Comparison of ENCODE assay signal across 14 cellular contexts in the genomic region with DNA sequence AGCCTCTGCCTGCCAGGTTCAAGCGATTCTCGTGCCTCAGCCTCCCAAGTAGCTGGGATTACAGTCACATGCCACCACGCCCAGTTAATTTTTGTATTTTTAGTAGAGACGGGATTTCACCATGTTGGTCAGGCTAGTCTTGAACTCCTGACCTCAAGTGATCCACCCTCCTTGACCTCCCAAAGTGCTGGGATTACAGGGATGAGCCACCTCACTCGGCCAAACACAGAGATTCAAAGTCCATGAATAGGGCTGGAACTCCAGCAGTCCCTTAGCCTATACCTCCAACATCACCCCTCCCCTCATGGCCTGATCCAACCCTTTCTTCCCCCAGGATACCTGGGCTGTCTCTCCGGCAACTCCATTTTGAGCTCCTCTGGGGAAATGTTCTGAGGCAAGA. TPM values are rescaled to one million over a fixed set of nuclear protein-coding genes. Genes with fewer than 3 reads are reported as not detected.
A peak's percentile ranks its signal among the peaks of the same experiment; 100 is the strongest.
DNase-seq lines count a peak whose midpoint lies in the region; ATAC-seq, FAIRE-seq and TF ChIP-seq lines count a peak whose summit lies in the region.
"Not testable (repeated sequence)": the region's sequence is repeated elsewhere in the genome, so short reads cannot be mapped to it uniquely, and the experiment has no call there.
"Had no signal": no experiment of that assay in that cellular context is flagged by ENCODE, and none has a peak within 500 bp of the region (broad histone marks: within the 10 kb centered on the region; RNA-seq: fewer than 3 reads in every experiment).

No MANE protein-coding gene starts in this region.

- not testable (repeated sequence) for TF ChIP-seq CTCF in CD8-positive, alpha-beta T cell (IDR thresholded peaks at IDR 0.05); HepG2 (CRISPR knock-in tag; IDR thresholded peaks at IDR 0.05)

- H3K9me3 Mint-ChIP-seq in CD8-positive, alpha-beta T cell; T-helper 2 cell treated with Interferon-gamma antibody and Interleukin-4, amounts not matched to agents 5 μg/mL and 100 μg/mL, for 36 hours; activated T-cell treated with anti-CD3 and anti-CD28 coated beads, Interleukin-2, amount 50 U/mL, for 24 hours; activated naive CD8-positive, alpha-beta T cell (ENCODE audit: low read depth); stimulated activated naive CD8-positive, alpha-beta T cell treated with anti-CD3 and anti-CD28 coated beads, Interleukin-15, Interleukin-2, amounts not matched to agents 100 ng/mL and 50 ng/mL, for 24 hours: not testable (repeated sequence)

- H3K9ac ChIP-seq in HepG2 (ENCODE audit: insufficient read depth, low read depth, low read length): not testable (repeated sequence)

- CTCF ChIA-PET in CD8-positive, alpha-beta T cell (lab: Charles Lee): interaction anchor here (1.5 to 3.2 kb wide), 2 partner anchors 9 to 210 kb away, joined by 3 to 12 read pairs; no protein-coding TSS in a partner anchor
- CTCF ChIA-PET in HepG2 (lab: Yijun Ruan, JAX; ENCODE audit: low intra/inter-chr PET ratio, low total read pairs): not testable (repeated sequence)

- peak overlapping the region; percentile 55 for H3K4me3 Mint-ChIP-seq in CD8-positive, alpha-beta T cell
- peak overlapping the region; percentile 65 for H3K4me3 Mint-ChIP-seq in T-helper 2 cell treated with Interferon-gamma antibody and Interleukin-4, amounts not matched to agents 5 μg/mL and 100 μg/mL, for 36 hours
- peak overlapping the region; percentile 98 for H3K4me3 Mint-ChIP-seq in activated T-cell treated with anti-CD3 and anti-CD28 coated beads, Interleukin-2, amount 50 U/mL, for 24 hours
- H3K4me3 Mint-ChIP-seq in activated naive CD8-positive, alpha-beta T cell: peak overlapping the region; percentile 47
- H3K4me3 Mint-ChIP-seq in stimulated activated naive CD8-positive, alpha-beta T cell treated with anti-CD3 and anti-CD28 coated beads, Interleukin-15, Interleukin-2, amounts not matched to agents 100 ng/mL and 50 ng/mL, for 24 hours: peak overlapping the region; percentile 36

- H3K4me2 ChIP-seq in HepG2 (ENCODE audit: low read depth, low read length): peak overlapping the region; percentile 3; the same call in 1 of the 2 replicates

- BruUV-seq in HepG2 (replicated peaks; lab: Mats Ljungman, UMichigan): not testable (repeated sequence)

- not testable (repeated sequence) for TF ChIP-seq POLR2A in HepG2 (IDR thresholded peaks at IDR 0.05; ENCODE audit: insufficient read depth in 1 of 2, low read depth in 2 of 2, low read length in 2 of 2)

- not testable (repeated sequence) for H3K79me2 ChIP-seq in HepG2 (ENCODE audit: insufficient read depth, low read length)

- H3K9me3 ChIP-seq in CD8-positive, alpha-beta T cell (ENCODE audit: low read length); HepG2 (ENCODE audit: low read length): not testable (repeated sequence)

- not testable (repeated sequence) for H3K4me3 ChIP-seq in CD8-positive, alpha-beta T cell (ENCODE audit: low read depth, low read length); HepG2 (replicated peaks in 1 of 3; ENCODE audit: insufficient read depth in 1 of 3, low read depth in 2 of 3, low read length in 3 of 3)

- TF ChIP-seq RAD21 in HepG2 (CRISPR knock-in tag; IDR thresholded peaks at IDR 0.05): not testable (repeated sequence)

- H3K27ac ChIP-seq in CD8-positive, alpha-beta T cell (ENCODE audit: low read depth, low read length); HepG2 (ENCODE audit: extremely low read length, insufficient read depth, low read length): not testable (repeated sequence)

- not testable (repeated sequence) for ATAC-seq in CD8-positive, alpha-beta T cell
- peak; percentile 31; the same call in 1 of the 3 replicates for ATAC-seq in HepG2

- H3K36me3 Mint-ChIP-seq in CD8-positive, alpha-beta T cell: peaks cover 59% of the 10 kb centered on the region
- peaks cover 53% of the 10 kb centered on the region for H3K36me3 Mint-ChIP-seq in T-helper 2 cell treated with Interferon-gamma antibody and Interleukin-4, amounts not matched to agents 5 μg/mL and 100 μg/mL, for 36 hours (ENCODE audit: low read depth)
- peaks cover 61% of the 10 kb centered on the region for H3K36me3 Mint-ChIP-seq in activated T-cell treated with anti-CD3 and anti-CD28 coated beads, Interleukin-2, amount 50 U/mL, for 24 hours (ENCODE audit: low read depth)
- not testable (repeated sequence) for H3K36me3 Mint-ChIP-seq in activated naive CD8-positive, alpha-beta T cell
- peaks cover 35% of the 10 kb centered on the region for H3K36me3 Mint-ChIP-seq in stimulated activated naive CD8-positive, alpha-beta T cell treated with anti-CD3 and anti-CD28 coated beads, Interleukin-15, Interleukin-2, amounts not matched to agents 100 ng/mL and 50 ng/mL, for 24 hours (ENCODE audit: low read depth)

- peaks cover 70% of the 10 kb centered on the region for H3K4me1 Mint-ChIP-seq in CD8-positive, alpha-beta T cell (ENCODE audit: low read depth)
- H3K4me1 Mint-ChIP-seq in T-helper 2 cell treated with Interferon-gamma antibody and Interleukin-4, amounts not matched to agents 5 μg/mL and 100 μg/mL, for 36 hours (ENCODE audit: low read depth): peaks cover 36% of the 10 kb centered on the region
- peaks cover 67% of the 10 kb centered on the region for H3K4me1 Mint-ChIP-seq in activated T-cell treated with anti-CD3 and anti-CD28 coated beads, Interleukin-2, amount 50 U/mL, for 24 hours (ENCODE audit: low read depth)
- peaks cover 76% of the 10 kb centered on the region for H3K4me1 Mint-ChIP-seq in activated naive CD8-positive, alpha-beta T cell (ENCODE audit: low read depth)
- peaks cover 71% of the 10 kb centered on the region for H3K4me1 Mint-ChIP-seq in stimulated activated naive CD8-positive, alpha-beta T cell treated with anti-CD3 and anti-CD28 coated beads, Interleukin-15, Interleukin-2, amounts not matched to agents 100 ng/mL and 50 ng/mL, for 24 hours (ENCODE audit: low read depth)

- POLR2A ChIA-PET in CD8-positive, alpha-beta T cell (lab: Charles Lee): interaction anchor here (1.1 kb wide), 1 partner anchor 10 kb away, joined by 5 read pairs; a partner anchor contains a TSS
- POLR2A ChIA-PET in HepG2 (lab: Yijun Ruan, JAX): not testable (repeated sequence)

- H3K27ac Mint-ChIP-seq in CD8-positive, alpha-beta T cell: peak overlapping the region; percentile 87
- peak overlapping the region; percentile 60 for H3K27ac Mint-ChIP-seq in T-helper 2 cell treated with Interferon-gamma antibody and Interleukin-4, amounts not matched to agents 5 μg/mL and 100 μg/mL, for 36 hours
- peak overlapping the region; percentile 84 for H3K27ac Mint-ChIP-seq in activated T-cell treated with anti-CD3 and anti-CD28 coated beads, Interleukin-2, amount 50 U/mL, for 24 hours
- peak overlapping the region; percentile 83 for H3K27ac Mint-ChIP-seq in activated naive CD8-positive, alpha-beta T cell
- peak overlapping the region; percentile 79 for H3K27ac Mint-ChIP-seq in stimulated activated naive CD8-positive, alpha-beta T cell treated with anti-CD3 and anti-CD28 coated beads, Interleukin-15, Interleukin-2, amounts not matched to agents 100 ng/mL and 50 ng/mL, for 24 hours

- DNase-seq in CD8-positive, alpha-beta T cell; T-helper 2 cell treated with Interferon-gamma antibody and Interleukin-4, amounts not matched to agents 5 μg/mL and 100 μg/mL, for 36 hours (ENCODE audit: low spot score); activated T-cell treated with anti-CD3 and anti-CD28 coated beads, Interleukin-2, amount 50 U/mL, for 24 hours: not testable (repeated sequence)
- peak; percentile 21 for DNase-seq in HepG2 (ENCODE audit: low spot score)

- H4K20me1 ChIP-seq in HepG2 (ENCODE audit: insufficient read depth, low read length): not testable (repeated sequence)

- not testable (repeated sequence) for H3K27me3 ChIP-seq in CD8-positive, alpha-beta T cell (ENCODE audit: insufficient read depth, low read length); HepG2 (ENCODE audit: control insufficient read depth in 1 of 2, insufficient read depth in 2 of 2, low read length in 2 of 2)

- H3K4me1 ChIP-seq in CD8-positive, alpha-beta T cell (ENCODE audit: insufficient read depth, low read length): peaks cover 70% of the 10 kb centered on the region
- peaks cover 50% of the 10 kb centered on the region for H3K4me1 ChIP-seq in HepG2 (ENCODE audit: insufficient read depth, low read length)

- peaks cover 26% of the 10 kb centered on the region for H3K36me3 ChIP-seq in CD8-positive, alpha-beta T cell (ENCODE audit: insufficient read depth, low read length)
- not testable (repeated sequence) for H3K36me3 ChIP-seq in HepG2 (replicated peaks in 1 of 2; ENCODE audit: control insufficient read depth in 1 of 2, insufficient read depth in 2 of 2, low read length in 2 of 2)

- not testable (repeated sequence) for TF ChIP-seq EP300 in HepG2 (IDR thresholded peaks at IDR 0.05; ENCODE audit: low read depth in 2 of 2, low read length in 2 of 2); HepG2 (CRISPR knock-in tag; IDR thresholded peaks at IDR 0.05; ENCODE audit: borderline replicate concordance)

- not testable (repeated sequence) for H3K27me3 Mint-ChIP-seq in CD8-positive, alpha-beta T cell (ENCODE audit: low read depth); T-helper 2 cell treated with Interferon-gamma antibody and Interleukin-4, amounts not matched to agents 5 μg/mL and 100 μg/mL, for 36 hours (ENCODE audit: low read depth); activated T-cell treated with anti-CD3 and anti-CD28 coated beads, Interleukin-2, amount 50 U/mL, for 24 hours; activated naive CD8-positive, alpha-beta T cell; stimulated activated naive CD8-positive, alpha-beta T cell treated with anti-CD3 and anti-CD28 coated beads, Interleukin-15, Interleukin-2, amounts not matched to agents 100 ng/mL and 50 ng/mL, for 24 hours

- intact Hi-C loops in CD8-positive, alpha-beta T cell (cut with DNase I, micrococcal nuclease): loop anchor here in 1 of 2 experiments (10.0 kb wide), 1 partner anchor 718 kb away; a partner anchor contains a TSS
- intact Hi-C loops in HepG2 (cut with micrococcal nuclease; ENCODE audit: unreplicated experiment): not testable (repeated sequence)

- FAIRE-seq in HepG2 (lab: Jason Lieb, UNC): not testable (repeated sequence)

- not testable (repeated sequence) for H2AFZ ChIP-seq in HepG2 (ENCODE audit: low read length)

- in situ Hi-C loops in HepG2 (cut with HindIII; ENCODE audit: extremely low pct_ligation_motif_present, low pct_unique_long_range_greater_than_20kb): not testable (repeated sequence)

- WGBS in HepG2 (ENCODE audit: low lambda C conversion rate): 3% methylated on average over 6 of the region's 6 CpGs

RNA-seq across cellular contexts. Expression of a gene that starts 3.1 kb away (rescaled TPM):
- 100 to 1,000 TPM; 247 to 248 TPM for total RNA-seq in CD8-positive, alpha-beta T cell
- 1.1 TPM in 1 of 2 replicates, not detected in the other for total RNA-seq in HepG2 (2016; rRNA removed; fragmentation: Illumina TruSeq; extraction: Trizol)
- 0.88 TPM in 1 of 2 replicates, not detected in the other for total RNA-seq in HepG2 (2016; cell fraction: cytosol; rRNA removed; fragmentation: Illumina TruSeq; extraction: Trizol; ENCODE audit: low read depth)
- total RNA-seq in HepG2 (2016; cell fraction: insoluble cytoplasmic fraction; rRNA removed; fragmentation: Illumina TruSeq; extraction: Trizol): 0.35 and 1.1 TPM in 2 replicates
- 0.46 TPM in 1 of 2 replicates, not detected in the other for total RNA-seq in HepG2 (2016; cell fraction: membrane; rRNA removed; fragmentation: Illumina TruSeq; extraction: Trizol)
- not detected in 2 replicates for total RNA-seq in HepG2 (2016; cell fraction: nucleus; rRNA removed; fragmentation: Illumina TruSeq; extraction: Trizol)
- polyA plus RNA-seq in HepG2 (2011; rRNA removed): 7.5 and 7.9 TPM in 2 replicates
- polyA plus RNA-seq in HepG2 (2011; cell fraction: cytosol; rRNA removed): 5.3 and 8.4 TPM in 2 replicates
- 2.2 and 3.1 TPM in 2 replicates for polyA plus RNA-seq in HepG2 (2011; cell fraction: nucleus; rRNA removed)
- 10.9 and 18.0 TPM in 2 replicates for polyA plus RNA-seq in HepG2 (2012)
- 0.45 TPM in 1 of 2 replicates, not detected in the other for polyA plus RNA-seq in HepG2 (2016; cell fraction: cytosol; fragmentation: Illumina TruSeq; extraction: Trizol; ENCODE audit: low read depth)
- polyA plus RNA-seq in HepG2 (2016; cell fraction: insoluble cytoplasmic fraction; fragmentation: Illumina TruSeq; extraction: Trizol; ENCODE audit: low read depth): 1.1 TPM in 1 of 2 replicates, not detected in the other
- 0.42 TPM in 1 of 2 replicates, not detected in the other for polyA plus RNA-seq in HepG2 (2016; cell fraction: membrane; fragmentation: Illumina TruSeq; extraction: Trizol; ENCODE audit: low read depth)
- not detected in 2 replicates for polyA plus RNA-seq in HepG2 (2016; cell fraction: nucleus; fragmentation: Illumina TruSeq; extraction: Trizol; ENCODE audit: insufficient read depth, low read depth)
- 1.5 TPM in 1 of 2 replicates, not detected in the other for polyA minus RNA-seq in HepG2 (2011; rRNA and poly(A)+ RNA removed; ENCODE audit: low replicate concordance)
- not detected in 2 replicates for polyA minus RNA-seq in HepG2 (2011; cell fraction: cytosol; rRNA and poly(A)+ RNA removed)
- polyA minus RNA-seq in HepG2 (2011; cell fraction: nucleus; rRNA and poly(A)+ RNA removed): not detected in 2 replicates
- total RNA-seq: Calu3, G401 had no signal

RNA-seq across cellular contexts. Expression of a gene that starts 9.5 kb away (rescaled TPM):
- total RNA-seq in CD8-positive, alpha-beta T cell: 10 to 100 TPM; 68.3 to 78.1 TPM
- 26.0 and 29.1 TPM in 2 replicates for total RNA-seq in HepG2 (2016; rRNA removed; fragmentation: Illumina TruSeq; extraction: Trizol)
- 7.2 and 7.4 TPM in 2 replicates for total RNA-seq in HepG2 (2016; cell fraction: cytosol; rRNA removed; fragmentation: Illumina TruSeq; extraction: Trizol; ENCODE audit: low read depth)
- 25.8 and 26.5 TPM in 2 replicates for total RNA-seq in HepG2 (2016; cell fraction: insoluble cytoplasmic fraction; rRNA removed; fragmentation: Illumina TruSeq; extraction: Trizol)
- total RNA-seq in HepG2 (2016; cell fraction: membrane; rRNA removed; fragmentation: Illumina TruSeq; extraction: Trizol): 26.3 and 30.4 TPM in 2 replicates
- 21.5 and 28.0 TPM in 2 replicates for total RNA-seq in HepG2 (2016; cell fraction: nucleus; rRNA removed; fragmentation: Illumina TruSeq; extraction: Trizol)
- 31.8 and 37.7 TPM in 2 replicates for polyA plus RNA-seq in HepG2 (2011; rRNA removed)
- polyA plus RNA-seq in HepG2 (2011; cell fraction: cytosol; rRNA removed): 15.3 and 21.3 TPM in 2 replicates
- polyA plus RNA-seq in HepG2 (2011; cell fraction: nucleus; rRNA removed): 70.1 and 82.6 TPM in 2 replicates
- polyA plus RNA-seq in HepG2 (2012): 35.6 and 45.7 TPM in 2 replicates
- 7.6 and 8.0 TPM in 2 replicates for polyA plus RNA-seq in HepG2 (2016; cell fraction: cytosol; fragmentation: Illumina TruSeq; extraction: Trizol; ENCODE audit: low read depth)
- polyA plus RNA-seq in HepG2 (2016; cell fraction: insoluble cytoplasmic fraction; fragmentation: Illumina TruSeq; extraction: Trizol; ENCODE audit: low read depth): 33.5 and 49.3 TPM in 2 replicates
- 31.4 and 33.2 TPM in 2 replicates for polyA plus RNA-seq in HepG2 (2016; cell fraction: membrane; fragmentation: Illumina TruSeq; extraction: Trizol; ENCODE audit: low read depth)
- polyA plus RNA-seq in HepG2 (2016; cell fraction: nucleus; fragmentation: Illumina TruSeq; extraction: Trizol; ENCODE audit: insufficient read depth, low read depth): 81.0 and 81.2 TPM in 2 replicates
- 63.3 and 83.3 TPM in 2 replicates for polyA minus RNA-seq in HepG2 (2011; rRNA and poly(A)+ RNA removed; ENCODE audit: low replicate concordance)
- polyA minus RNA-seq in HepG2 (2011; cell fraction: cytosol; rRNA and poly(A)+ RNA removed): 21.3 and 24.8 TPM in 2 replicates
- polyA minus RNA-seq in HepG2 (2011; cell fraction: nucleus; rRNA and poly(A)+ RNA removed): 25.0 and 25.6 TPM in 2 replicates

RNA-seq across cellular contexts. Expression of a gene that starts 12.1 kb away (rescaled TPM):
- total RNA-seq in CD8-positive, alpha-beta T cell: 1 to 10 TPM; 2.1 to 2.3 TPM
- 0.04 TPM in 1 of 2 replicates, not detected in the other for total RNA-seq in HepG2 (2016; rRNA removed; fragmentation: Illumina TruSeq; extraction: Trizol)
- 0.09 TPM in 1 of 2 replicates, not detected in the other for total RNA-seq in HepG2 (2016; cell fraction: cytosol; rRNA removed; fragmentation: Illumina TruSeq; extraction: Trizol; ENCODE audit: low read depth)
- total RNA-seq in HepG2 (2016; cell fraction: insoluble cytoplasmic fraction; rRNA removed; fragmentation: Illumina TruSeq; extraction: Trizol): 0.06 TPM in 1 of 2 replicates, not detected in the other
- total RNA-seq in HepG2 (2016; cell fraction: membrane; rRNA removed; fragmentation: Illumina TruSeq; extraction: Trizol): 0.06 TPM in 1 of 2 replicates, not detected in the other
- 0.19 TPM in 1 of 2 replicates, not detected in the other for total RNA-seq in HepG2 (2016; cell fraction: nucleus; rRNA removed; fragmentation: Illumina TruSeq; extraction: Trizol)
- 0.07 TPM in 1 of 2 replicates, not detected in the other for polyA plus RNA-seq in HepG2 (2011; rRNA removed)
- 0.04 and 0.05 TPM in 2 replicates for polyA plus RNA-seq in HepG2 (2011; cell fraction: cytosol; rRNA removed)
- polyA plus RNA-seq in HepG2 (2011; cell fraction: nucleus; rRNA removed): 0.16 and 0.17 TPM in 2 replicates
- 0.36 and 0.39 TPM in 2 replicates for polyA plus RNA-seq in HepG2 (2012)
- 0.06 TPM in 1 of 2 replicates, not detected in the other for polyA plus RNA-seq in HepG2 (2016; cell fraction: cytosol; fragmentation: Illumina TruSeq; extraction: Trizol; ENCODE audit: low read depth)
- polyA plus RNA-seq in HepG2 (2016; cell fraction: insoluble cytoplasmic fraction; fragmentation: Illumina TruSeq; extraction: Trizol; ENCODE audit: low read depth): 0.13 and 0.19 TPM in 2 replicates
- polyA plus RNA-seq in HepG2 (2016; cell fraction: membrane; fragmentation: Illumina TruSeq; extraction: Trizol; ENCODE audit: low read depth): 0.09 and 0.15 TPM in 2 replicates
- 0.15 and 0.52 TPM in 2 replicates for polyA plus RNA-seq in HepG2 (2016; cell fraction: nucleus; fragmentation: Illumina TruSeq; extraction: Trizol; ENCODE audit: insufficient read depth, low read depth)
- polyA minus RNA-seq in HepG2 (2011; rRNA and poly(A)+ RNA removed; ENCODE audit: low replicate concordance): 0.10 TPM in 1 of 2 replicates, not detected in the other
- polyA minus RNA-seq in HepG2 (2011; cell fraction: cytosol; rRNA and poly(A)+ RNA removed): not detected in 2 replicates
- polyA minus RNA-seq in HepG2 (2011; cell fraction: nucleus; rRNA and poly(A)+ RNA removed): 0.25 TPM in 1 of 2 replicates, not detected in the other

RNA-seq across cellular contexts. Expression of a gene that starts 36.5 kb away (rescaled TPM):
- under 1 TPM in 1 of 2 experiments, not detected in 1; 0.38 TPM for total RNA-seq in CD8-positive, alpha-beta T cell
- not detected in 2 replicates for total RNA-seq in HepG2 (2016; rRNA removed; fragmentation: Illumina TruSeq; extraction: Trizol)
- not detected in 2 replicates for total RNA-seq in HepG2 (2016; cell fraction: cytosol; rRNA removed; fragmentation: Illumina TruSeq; extraction: Trizol; ENCODE audit: low read depth)
- not detected in 2 replicates for total RNA-seq in HepG2 (2016; cell fraction: insoluble cytoplasmic fraction; rRNA removed; fragmentation: Illumina TruSeq; extraction: Trizol)
- total RNA-seq in HepG2 (2016; cell fraction: membrane; rRNA removed; fragmentation: Illumina TruSeq; extraction: Trizol): not detected in 2 replicates
- not detected in 2 replicates for total RNA-seq in HepG2 (2016; cell fraction: nucleus; rRNA removed; fragmentation: Illumina TruSeq; extraction: Trizol)
- not detected in 2 replicates for polyA plus RNA-seq in HepG2 (2011; rRNA removed)
- not detected in 2 replicates for polyA plus RNA-seq in HepG2 (2011; cell fraction: cytosol; rRNA removed)
- polyA plus RNA-seq in HepG2 (2011; cell fraction: nucleus; rRNA removed): not detected in 2 replicates
- not detected in 2 replicates for polyA plus RNA-seq in HepG2 (2012)
- not detected in 2 replicates for polyA plus RNA-seq in HepG2 (2016; cell fraction: cytosol; fragmentation: Illumina TruSeq; extraction: Trizol; ENCODE audit: low read depth)
- polyA plus RNA-seq in HepG2 (2016; cell fraction: insoluble cytoplasmic fraction; fragmentation: Illumina TruSeq; extraction: Trizol; ENCODE audit: low read depth): not detected in 2 replicates
- not detected in 2 replicates for polyA plus RNA-seq in HepG2 (2016; cell fraction: membrane; fragmentation: Illumina TruSeq; extraction: Trizol; ENCODE audit: low read depth)
- polyA plus RNA-seq in HepG2 (2016; cell fraction: nucleus; fragmentation: Illumina TruSeq; extraction: Trizol; ENCODE audit: insufficient read depth, low read depth): not detected in 2 replicates
- polyA minus RNA-seq in HepG2 (2011; rRNA and poly(A)+ RNA removed; ENCODE audit: low replicate concordance): not detected in 2 replicates
- polyA minus RNA-seq in HepG2 (2011; cell fraction: cytosol; rRNA and poly(A)+ RNA removed): not detected in 2 replicates
- not detected in 2 replicates for polyA minus RNA-seq in HepG2 (2011; cell fraction: nucleus; rRNA and poly(A)+ RNA removed)
- total RNA-seq: G401, GM12878, M059J, Peyer's patch, Right ventricle myocardium superior had no signal
- polyA plus RNA-seq: AG04450, BJ, GM12878 had no signal

RNA-seq across cellular contexts. Expression of a gene that starts 58.2 kb away (rescaled TPM):
- 100 to 1,000 TPM; 109 to 117 TPM for total RNA-seq in CD8-positive, alpha-beta T cell
- total RNA-seq in HepG2 (2016; rRNA removed; fragmentation: Illumina TruSeq; extraction: Trizol): 30.2 and 31.0 TPM in 2 replicates
- total RNA-seq in HepG2 (2016; cell fraction: cytosol; rRNA removed; fragmentation: Illumina TruSeq; extraction: Trizol; ENCODE audit: low read depth): 4.3 and 4.6 TPM in 2 replicates
- 25.2 and 33.6 TPM in 2 replicates for total RNA-seq in HepG2 (2016; cell fraction: insoluble cytoplasmic fraction; rRNA removed; fragmentation: Illumina TruSeq; extraction: Trizol)
- 7.2 and 8.9 TPM in 2 replicates for total RNA-seq in HepG2 (2016; cell fraction: membrane; rRNA removed; fragmentation: Illumina TruSeq; extraction: Trizol)
- total RNA-seq in HepG2 (2016; cell fraction: nucleus; rRNA removed; fragmentation: Illumina TruSeq; extraction: Trizol): 17.1 and 20.6 TPM in 2 replicates
- polyA plus RNA-seq in HepG2 (2011; rRNA removed): 30.3 and 31.1 TPM in 2 replicates
- 23.2 and 28.5 TPM in 2 replicates for polyA plus RNA-seq in HepG2 (2011; cell fraction: cytosol; rRNA removed)
- 46.4 and 51.2 TPM in 2 replicates for polyA plus RNA-seq in HepG2 (2011; cell fraction: nucleus; rRNA removed)
- 31.0 and 32.0 TPM in 2 replicates for polyA plus RNA-seq in HepG2 (2012)
- 4.2 and 4.5 TPM in 2 replicates for polyA plus RNA-seq in HepG2 (2016; cell fraction: cytosol; fragmentation: Illumina TruSeq; extraction: Trizol; ENCODE audit: low read depth)
- 45.7 and 53.2 TPM in 2 replicates for polyA plus RNA-seq in HepG2 (2016; cell fraction: insoluble cytoplasmic fraction; fragmentation: Illumina TruSeq; extraction: Trizol; ENCODE audit: low read depth)
- polyA plus RNA-seq in HepG2 (2016; cell fraction: membrane; fragmentation: Illumina TruSeq; extraction: Trizol; ENCODE audit: low read depth): 7.1 and 7.8 TPM in 2 replicates
- polyA plus RNA-seq in HepG2 (2016; cell fraction: nucleus; fragmentation: Illumina TruSeq; extraction: Trizol; ENCODE audit: insufficient read depth, low read depth): 51.5 and 52.7 TPM in 2 replicates
- polyA minus RNA-seq in HepG2 (2011; rRNA and poly(A)+ RNA removed; ENCODE audit: low replicate concordance): 32.5 and 51.4 TPM in 2 replicates
- polyA minus RNA-seq in HepG2 (2011; cell fraction: cytosol; rRNA and poly(A)+ RNA removed): 17.1 and 19.9 TPM in 2 replicates
- polyA minus RNA-seq in HepG2 (2011; cell fraction: nucleus; rRNA and poly(A)+ RNA removed): 30.1 and 33.9 TPM in 2 replicates

Comparison
In these comparisons a context has a peak if more than half of its experiments do, and no peak if none do; other contexts are left out.
1. H3K4me3 Mint-ChIP-seq: peak in every context shown above with its lines; median percentile 98 in activated T-cell treated with anti-CD3 and anti-CD28 coated beads, Interleukin-2, amount 50 U/mL, for 24 hours; 65 in T-helper 2 cell treated with Interferon-gamma antibody and Interleukin-4, amounts not matched to agents 5 μg/mL and 100 μg/mL, for 36 hours; 55 in CD8-positive, alpha-beta T cell; 47 in activated naive CD8-positive, alpha-beta T cell; 36 in stimulated activated naive CD8-positive, alpha-beta T cell treated with anti-CD3 and anti-CD28 coated beads, Interleukin-15, Interleukin-2, amounts not matched to agents 100 ng/mL and 50 ng/mL, for 24 hours.
2. RNA of a gene that starts 3.1 kb away (total RNA-seq): 247 to 248 TPM in CD8-positive, alpha-beta T cell; 0.35 to 1.1 TPM in HepG2; every median in the first group is over 100 times any median in the second.
3. Peak in every context shown above with its lines, with median percentiles within 50 percentile points of each other: H3K27ac Mint-ChIP-seq.